In genomic region chr22:40717657-40718056, GRCh38 we compare ENCODE assay signal across 2 cellular contexts.
A peak's percentile ranks its signal among the peaks of the same experiment; 100 is the strongest.
TF ChIP-seq lines count a peak whose summit lies in the region.

No MANE protein-coding gene starts in this region.

TF ChIP-seq in HEK293, 187 proteins besides CTCF, POLR2A, EP300 and RAD21:
- peak; percentile 86 for TF ChIP-seq PRDM10 (tag by site-specific recombination; IDR thresholded peaks at IDR 0.05)

TF ChIP-seq in K562, 482 proteins besides CTCF, POLR2A, EP300 and RAD21:
- peak; percentile 60 for TF ChIP-seq NFIC (IDR thresholded peaks at IDR 0.05)
